In genomic region chrX:103367502-103367901, GRCh38 we compare ENCODE assay signal across 29 cellular contexts. TPM values are rescaled to one million over a fixed set of nuclear protein-coding genes. Genes with fewer than 3 reads are reported as not detected.
DNase-seq lines count a peak whose midpoint lies in the region; ATAC-seq lines count a peak whose summit lies in the region.
"Had no signal": no experiment of that assay in that cellular context is flagged by ENCODE, and none has a peak within 500 bp of the region (broad histone marks: within the 10 kb centered on the region; RNA-seq: fewer than 3 reads in every experiment).

No MANE protein-coding gene starts in this region.

- no peak overlapping the region for H3K4me2 ChIP-seq in trophoblast cell (ENCODE audit: low read length)

- no peak overlapping the region for H2AK5ac ChIP-seq in trophoblast cell (ENCODE audit: low read length)

- ATAC-seq in esophagus mucosa = peak; percentile 59
- ATAC-seq: activated CD8-positive, alpha-beta memory T cell treated with anti-CD3 and anti-CD28 coated beads, Interleukin-2, amount 10 ng/mL, durations not matched to agents 7 days and 5 days; activated T-cell treated with anti-CD3 and anti-CD28 coated beads, Interleukin-2, amount 50 U/mL, for 72 hours; effector memory CD8-positive, alpha-beta T cell; psoas muscle; Right ventricle myocardium inferior had no signal

- no peak overlapping the region for H4K8ac ChIP-seq in trophoblast cell (ENCODE audit: low read depth, low read length)

- no peak overlapping the region for H3K9ac ChIP-seq in trophoblast cell (ENCODE audit: low read length)

- no peak overlapping the region for H2BK12ac ChIP-seq in trophoblast cell (ENCODE audit: low read length)

- H2BK120ac ChIP-seq in trophoblast cell (ENCODE audit: insufficient read depth, low read length, poor library complexity) = no peak overlapping the region

- no peak overlapping the region for H2BK5ac ChIP-seq in trophoblast cell (ENCODE audit: low read depth, low read length, poor library complexity)

- H3K27me3 ChIP-seq in trophoblast cell (ENCODE audit: insufficient read depth, low read length) = no peaks in the 10 kb centered on the region
- H3K27me3 ChIP-seq: esophagus squamous epithelium had no signal

- H3K4me1 ChIP-seq in trophoblast cell (ENCODE audit: control insufficient read depth in 1 of 2, insufficient read depth in 2 of 2, low read length in 2 of 2) = peaks cover 0 to 8% of the 10 kb centered on the region in 2 experiments
- H3K4me1 ChIP-seq: esophagus squamous epithelium, psoas muscle had no signal

- no peaks in the 10 kb centered on the region for H3K79me1 ChIP-seq in trophoblast cell (ENCODE audit: low read length)

- no peak overlapping the region for H3K4me3 ChIP-seq in trophoblast cell (ENCODE audit: low read depth, low read length)
- H3K4me3 ChIP-seq: coronary artery, esophagus squamous epithelium, psoas muscle had no signal

- no peaks in the 10 kb centered on the region for H3K79me2 ChIP-seq in trophoblast cell (ENCODE audit: control insufficient read depth, insufficient read depth, low read length, poor library complexity)

- H4K91ac ChIP-seq in trophoblast cell (ENCODE audit: low read depth, low read length) = no peak overlapping the region

- H3K23ac ChIP-seq in trophoblast cell (ENCODE audit: low read length) = no peak overlapping the region

- H3K4ac ChIP-seq in trophoblast cell (ENCODE audit: low read depth, low read length) = no peak overlapping the region

- WGBS in trophoblast cell (ENCODE audit: extremely low coverage, insufficient coverage, insufficient read length) = no CpG with 5 or more reads among the region's 1 CpG

- H3K36me3 ChIP-seq in trophoblast cell (ENCODE audit: control insufficient read depth in 1 of 2, insufficient read depth in 2 of 2, low read length in 2 of 2) = no peaks in the 10 kb centered on the region
- H3K36me3 ChIP-seq: esophagus squamous epithelium, WERI-Rb-1 had no signal

- H3K18ac ChIP-seq in trophoblast cell (ENCODE audit: low read length) = no peak overlapping the region

- no peak overlapping the region for H3K27ac ChIP-seq in trophoblast cell (ENCODE audit: low read depth, low read length)
- H3K27ac ChIP-seq: coronary artery, esophagus squamous epithelium, psoas muscle, WERI-Rb-1 had no signal

- H3K9me3 ChIP-seq in trophoblast cell (ENCODE audit: insufficient read depth, low read depth, low read length) = no peaks in the 10 kb centered on the region
- H3K9me3 ChIP-seq: esophagus squamous epithelium, psoas muscle had no signal

- H2AFZ ChIP-seq in trophoblast cell (ENCODE audit: insufficient read depth, low read length, poor library complexity) = no peak overlapping the region

- H3K14ac ChIP-seq in trophoblast cell (ENCODE audit: low read length) = no peak overlapping the region

- no peak overlapping the region for H4K12ac ChIP-seq in trophoblast cell (ENCODE audit: low read depth, low read length)

- DNase-seq in DMS114 treated with DMSO at 0.1 percent for 48 hours (lab: John Stamatoyannopoulos, UW; ENCODE audit: unreplicated experiment) (peak; percentile 94), LHCN-M2 (ENCODE audit: low read depth) (peak; percentile 36), trophoblast cell (peak; percentile 23 to 42), HPDE6-E6E7 (ENCODE audit: extremely low spot score) (no peak), superior temporal gyrus (ENCODE audit: extremely low spot score) (no peak), germinal center (ENCODE audit: low spot score) (no peak)
- DNase-seq: activated CD4-positive, alpha-beta T cell treated with anti-CD3 and anti-CD28 coated beads, Interleukin-2, amount 10 ng/mL, durations not matched to agents 7 days and 5 days; activated CD8-positive, alpha-beta memory T cell treated with anti-CD3 and anti-CD28 coated beads, Interleukin-2, amount 10 ng/mL, durations not matched to agents 7 days and 5 days; activated naive CD4-positive, alpha-beta T cell treated with Interleukin-2 at 50 U/mL for 16 hours; activated T-cell treated with anti-CD3 and anti-CD28 coated beads, Interleukin-2, amount 50 U/mL, for 72 hours; amniotic stem cell; effector memory CD8-positive, alpha-beta T cell; esophagus squamous epithelium; GOT3; Kasumi-1; kidney; NCI-H1048; NCI-H2029; NCI-H345; NCI-H774; psoas muscle; small intestine; stimulated activated CD4-positive, alpha-beta T cell treated with anti-CD3 and anti-CD28 coated beads, Interleukin-2, amount 100 ng/mL, for 24 hours; substantia nigra; WERI-Rb-1 had no signal

RNA-seq across cellular contexts. Expression of gene BEX3, which starts 8.8 kb away (rescaled TPM):
- 354 and 380 TPM in 2 replicates for total RNA-seq in LHCN-M2 (2014; rRNA removed)
- polyA plus RNA-seq in LHCN-M2 (2012) = 625 TPM
- 46.9 TPM for total RNA-seq in esophagus mucosa
- 300 and 305 TPM in 2 replicates for polyA plus RNA-seq in trophoblast cell (2013)

RNA-seq across cellular contexts. Expression of gene TCEAL9, which starts 11.2 kb away (rescaled TPM):
- 224 and 277 TPM in 2 replicates for total RNA-seq in LHCN-M2 (2014; rRNA removed)
- polyA plus RNA-seq in LHCN-M2 (2012) = 156 TPM
- 17.4 TPM for total RNA-seq in esophagus mucosa
- 233 and 243 TPM in 2 replicates for polyA plus RNA-seq in trophoblast cell (2013)
- total RNA-seq: activated CD4-positive, alpha-beta T cell treated with anti-CD3 and anti-CD28 coated beads, Interleukin-2, amount 10 ng/mL, durations not matched to agents 7 days and 5 days had no signal

RNA-seq across cellular contexts. Expression of gene TCEAL7, which starts 37.5 kb away (rescaled TPM):
- total RNA-seq in LHCN-M2 (2014; rRNA removed) (61.0 and 66.2 TPM in 2 replicates), esophagus mucosa (0.16 TPM)
- 27.8 TPM for polyA plus RNA-seq in LHCN-M2 (2012)
- polyA plus RNA-seq in trophoblast cell (2013) = 4.2 and 4.4 TPM in 2 replicates
- total RNA-seq: activated CD4-positive, alpha-beta T cell treated with anti-CD3 and anti-CD28 coated beads, Interleukin-2, amount 10 ng/mL, durations not matched to agents 7 days and 5 days; activated CD8-positive, alpha-beta memory T cell treated with anti-CD3 and anti-CD28 coated beads, Interleukin-2, amount 10 ng/mL, durations not matched to agents 7 days and 5 days; activated T-cell treated with anti-CD3 and anti-CD28 coated beads, Interleukin-2, amount 50 U/mL, for 72 hours; lung microvascular endothelial cell had no signal

RNA-seq across cellular contexts. Expression of gene BEX2, which starts 56.7 kb away (rescaled TPM):
- 0.57 and 0.58 TPM in 2 replicates for total RNA-seq in LHCN-M2 (2014; rRNA removed)
- polyA plus RNA-seq in LHCN-M2 (2012) = 0.81 TPM
- total RNA-seq in esophagus mucosa = 5.2 TPM
- 19.5 and 20.5 TPM in 2 replicates for polyA plus RNA-seq in trophoblast cell (2013)

Comparison
In these comparisons a context has a peak if more than half of its experiments do, and no peak if none do; other contexts are left out.
1. DNase-seq: peak in DMS114 treated with DMSO at 0.1 percent for 48 hours (single experiment), LHCN-M2 (single experiment) and trophoblast cell (2 of 2); none in HPDE6-E6E7 (single experiment), superior temporal gyrus (single experiment) and germinal center (single experiment).
2. RNA of gene TCEAL9, which starts 11.2 kb away (total RNA-seq): 224 to 277 TPM in LHCN-M2; 17.4 TPM in esophagus mucosa (single experiment); every median in the first group is over 10 times any median in the second.
3. RNA of gene TCEAL7, which starts 37.5 kb away (total RNA-seq): 61.0 to 66.2 TPM in LHCN-M2; 0.16 TPM in esophagus mucosa (single experiment); every median in the first group is over 10 times any median in the second.